In genomic region chr7:36736827-36737211, GRCh38 we compare ENCODE assay signal across 9 cellular contexts. TPM values are rescaled to one million over a fixed set of nuclear protein-coding genes. Genes with fewer than 3 reads are reported as not detected.
A peak's percentile ranks its signal among the peaks of the same experiment; 100 is the strongest.
DNase-seq lines count a peak whose midpoint lies in the region; ATAC-seq and TF ChIP-seq lines count a peak whose summit lies in the region.
"Had no signal": no experiment of that assay in that cellular context is flagged by ENCODE, and none has a peak within 500 bp of the region (broad histone marks: within the 10 kb centered on the region; RNA-seq: fewer than 3 reads in every experiment).

No MANE protein-coding gene starts in this region.

- H3K4me3 Mint-ChIP-seq in neural progenitor cell: no peak overlapping the region
- no peak overlapping the region for H3K4me3 Mint-ChIP-seq in nephron progenitor cell
- H3K4me3 Mint-ChIP-seq in progenitor cell of endocrine pancreas (ENCODE audit: low read depth): no peak overlapping the region

- H3K27ac Mint-ChIP-seq in neural progenitor cell (no peak overlapping the region), nephron progenitor cell (no peak overlapping the region), progenitor cell of endocrine pancreas (no peak overlapping the region)

- H3K4me1 Mint-ChIP-seq in neural progenitor cell (peaks cover 8% of the 10 kb centered on the region), nephron progenitor cell (peaks cover 22% of the 10 kb centered on the region), progenitor cell of endocrine pancreas (ENCODE audit: low read depth) (peaks cover 5% of the 10 kb centered on the region)

- H3K4me3 ChIP-seq in OCI-LY7 (ENCODE audit: low read depth, low read length, poor library complexity, severe bottlenecking) (no peak overlapping the region), neural progenitor cell (no peak overlapping the region), A673 (ENCODE audit: low read depth, low read length, poor library complexity, severe bottlenecking) (no peak overlapping the region)
- H3K4me3 ChIP-seq: adrenal gland had no signal

- H3K27me3 Mint-ChIP-seq in neural progenitor cell (ENCODE audit: insufficient read depth, low read depth) (no peaks in the 10 kb centered on the region), nephron progenitor cell (ENCODE audit: low read depth, poor library complexity) (no peaks in the 10 kb centered on the region), progenitor cell of endocrine pancreas (no peaks in the 10 kb centered on the region)

- no peaks in the 10 kb centered on the region for H3K27me3 ChIP-seq in neural progenitor cell
- H3K27me3 ChIP-seq in A673 (replicated peaks; ENCODE audit: insufficient read depth, low read depth, low read length, poor library complexity): no peaks in the 10 kb centered on the region
- H3K27me3 ChIP-seq: adrenal gland had no signal

- intact Hi-C loops in OCI-LY7 (cut with micrococcal nuclease; ENCODE audit: unreplicated experiment): no loop called here
- intact Hi-C loops in A673 (cut with micrococcal nuclease; ENCODE audit: unreplicated experiment): no loop called here

- no peaks in the 10 kb centered on the region for H3K79me2 ChIP-seq in OCI-LY7 (ENCODE audit: insufficient read depth, low read depth, low read length)
- no peaks in the 10 kb centered on the region for H3K79me2 ChIP-seq in neural progenitor cell (ENCODE audit: low read depth)

- TF ChIP-seq CTCF in OCI-LY7 (conservative IDR thresholded peaks at IDR 0.05; ENCODE audit: low read length) (no peak), neural progenitor cell (IDR thresholded peaks at IDR 0.05) (no peak), A673 (conservative IDR thresholded peaks at IDR 0.05; ENCODE audit: low read depth, low read length) (no peak), nephron progenitor cell (IDR thresholded peaks at IDR 0.05) (no peak), progenitor cell of endocrine pancreas (IDR thresholded peaks at IDR 0.05; ENCODE audit: unreplicated experiment) (no peak)

- H3K4me1 ChIP-seq in OCI-LY7 (ENCODE audit: insufficient read depth, low read length, poor library complexity, severe bottlenecking): peaks cover 11% of the 10 kb centered on the region
- H3K4me1 ChIP-seq in neural progenitor cell: no peaks in the 10 kb centered on the region
- H3K4me1 ChIP-seq in A673 (ENCODE audit: insufficient read depth, low read length, poor library complexity, severe bottlenecking): no peaks in the 10 kb centered on the region
- H3K4me1 ChIP-seq: adrenal gland had no signal

- H3F3A ChIP-seq in neural progenitor cell (ENCODE audit: low read depth): no peaks in the 10 kb centered on the region

- H2AFZ ChIP-seq in OCI-LY7 (ENCODE audit: low read length): no peak overlapping the region
- H2AFZ ChIP-seq in neural progenitor cell (replicated peaks): peak overlapping the region; percentile 72

- DNase-seq in OCI-LY7 (ENCODE audit: low spot score): peak; percentile 41
- no peak for DNase-seq in neural progenitor cell (ENCODE audit: low spot score)
- DNase-seq in NCI-H2227 (lab: John Stamatoyannopoulos, UW; ENCODE audit: unreplicated experiment): no peak
- DNase-seq in A673 (ENCODE audit: low spot score): no peak
- DNase-seq in nephron progenitor cell: no peak
- DNase-seq in progenitor cell of endocrine pancreas (ENCODE audit: low spot score, unreplicated experiment): no peak

- H3K36me3 Mint-ChIP-seq in neural progenitor cell (no peaks in the 10 kb centered on the region), nephron progenitor cell (ENCODE audit: low read depth) (peaks cover 7% of the 10 kb centered on the region), progenitor cell of endocrine pancreas (ENCODE audit: insufficient read depth) (peaks cover 9% of the 10 kb centered on the region)

- H3K9ac ChIP-seq in neural progenitor cell: no peak overlapping the region

- POLR2A ChIA-PET in OCI-LY7 (lab: Charles Lee): no interaction called here
- POLR2A ChIA-PET in A673 (lab: Charles Lee; ENCODE audit: low non-redundant PET): no interaction called here

- H3K9me3 ChIP-seq in OCI-LY7 (ENCODE audit: low read length): no peaks in the 10 kb centered on the region
- no peaks in the 10 kb centered on the region for H3K9me3 ChIP-seq in neural progenitor cell (ENCODE audit: low read depth)
- no peaks in the 10 kb centered on the region for H3K9me3 ChIP-seq in A673 (ENCODE audit: low read depth, low read length, poor library complexity, severe bottlenecking)
- H3K9me3 ChIP-seq: adrenal gland had no signal

- H3K9me3 Mint-ChIP-seq in neural progenitor cell: peaks cover 2% of the 10 kb centered on the region
- peaks cover 9% of the 10 kb centered on the region for H3K9me3 Mint-ChIP-seq in nephron progenitor cell
- peaks cover 12% of the 10 kb centered on the region for H3K9me3 Mint-ChIP-seq in progenitor cell of endocrine pancreas (ENCODE audit: low read depth)

- ATAC-seq in GM19023 (IDR thresholded peaks at IDR 0.05; ENCODE audit: unreplicated experiment): peak; percentile 95
- ATAC-seq in HG02798 (IDR thresholded peaks at IDR 0.05; ENCODE audit: poor library complexity, unreplicated experiment): peak; percentile 92

- H3K36me3 ChIP-seq in OCI-LY7 (ENCODE audit: insufficient read depth, low read length) (no peaks in the 10 kb centered on the region), neural progenitor cell (no peaks in the 10 kb centered on the region), A673 (ENCODE audit: insufficient read depth, low read length, poor library complexity, severe bottlenecking) (no peaks in the 10 kb centered on the region)
- H3K36me3 ChIP-seq: adrenal gland had no signal

- BruUV-seq in OCI-LY7 (replicated peaks; lab: Mats Ljungman, UMichigan) (no TSS peak), A673 (replicated peaks; lab: Mats Ljungman, UMichigan) (no TSS peak)

- H4K20me1 ChIP-seq in OCI-LY7 (ENCODE audit: insufficient read depth, low read length) (no peaks in the 10 kb centered on the region), neural progenitor cell (ENCODE audit: low read depth) (no peaks in the 10 kb centered on the region)

- H3K4me2 ChIP-seq in OCI-LY7 (ENCODE audit: low read length) (peak overlapping the region; percentile 27), neural progenitor cell (no peak overlapping the region)

- CTCF ChIA-PET in OCI-LY7 (lab: Charles Lee; ENCODE audit: unreplicated experiment) (interaction anchor here (1.0 kb wide), 1 partner anchor 60 kb away, joined by 3 read pairs; no protein-coding TSS in a partner anchor), A673 (lab: Charles Lee) (no interaction called here)

- no peak overlapping the region for H3K27ac ChIP-seq in OCI-LY7 (ENCODE audit: low read depth, low read length, poor library complexity, severe bottlenecking)
- no peak overlapping the region for H3K27ac ChIP-seq in neural progenitor cell
- no peak overlapping the region for H3K27ac ChIP-seq in A673 (ENCODE audit: low read depth, low read length, poor library complexity, severe bottlenecking)

- H3K9me2 ChIP-seq in OCI-LY7 (ENCODE audit: insufficient read depth, low read length): no peaks in the 10 kb centered on the region

RNA-seq across cellular contexts. Expression of gene AOAH, which starts 12.5 kb away (rescaled TPM):
- total RNA-seq in OCI-LY7 (2014; rRNA removed; shearing (Covaris generic)): 0.13 and 0.18 TPM in 2 replicates
- total RNA-seq in OCI-LY7 (2022): 0.61 and 0.79 TPM in 2 replicates
- 5.5 and 5.9 TPM in 2 replicates for total RNA-seq in neural progenitor cell (ENCODE audit: low replicate concordance)
- not detected in 2 replicates for total RNA-seq in A673 (2021)
- 1.00 and 3.3 TPM in 2 replicates for total RNA-seq in progenitor cell of endocrine pancreas
